ENCODE assay signal across 25 cellular contexts in the genomic region with DNA sequence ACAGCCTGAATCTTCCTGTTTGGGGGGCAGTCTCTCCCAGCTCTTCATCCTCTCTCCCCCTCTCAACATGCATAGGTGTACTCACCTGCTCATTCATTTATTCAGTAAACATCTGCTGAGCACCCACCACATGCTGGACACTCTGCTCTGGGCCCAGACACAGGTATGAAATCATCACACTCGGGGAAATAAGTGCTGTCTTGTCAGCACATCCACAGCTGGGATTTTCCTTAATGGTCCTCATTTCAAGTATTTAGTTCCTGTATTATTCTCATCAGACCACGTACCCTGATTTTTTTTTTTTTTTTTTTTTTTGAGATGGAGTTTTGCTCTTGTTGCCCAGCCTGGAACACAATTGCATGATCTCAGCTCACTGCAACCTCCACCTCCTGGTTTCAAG. TPM values are rescaled to one million over a fixed set of nuclear protein-coding genes. Genes with fewer than 3 reads are reported as not detected.
DNase-seq lines count a peak whose midpoint lies in the region; ATAC-seq and TF ChIP-seq lines count a peak whose summit lies in the region.
"Had no signal": no experiment of that assay in that cellular context is flagged by ENCODE, and none has a peak within 500 bp of the region (broad histone marks: within the 10 kb centered on the region; RNA-seq: fewer than 3 reads in every experiment).

No MANE protein-coding gene starts in this region.

- intact Hi-C loops in activated CD4-positive, alpha-beta T cell treated with anti-CD3 and anti-CD28 coated beads for 36 hours (cut with DNase I, micrococcal nuclease): no loop called here
- intact Hi-C loops in CD4-positive, alpha-beta T cell (cut with DNase I, micrococcal nuclease): no loop called here
- intact Hi-C loops in activated CD8-positive, alpha-beta T cell treated with anti-CD3 and anti-CD28 coated beads for 36 hours (cut with micrococcal nuclease): no loop called here
- intact Hi-C loops in CD14-positive monocyte (cut with micrococcal nuclease): no loop called here

- no peaks in the 10 kb centered on the region for H3K27me3 ChIP-seq in CD4-positive, alpha-beta T cell (ENCODE audit: control insufficient read depth, insufficient read depth, low read length)
- H3K27me3 ChIP-seq: BLaER1, body of pancreas, esophagus muscularis mucosa, gastroesophageal sphincter, upper lobe of right lung had no signal

- no peaks in the 10 kb centered on the region for H3K27me3 Mint-ChIP-seq in activated CD4-positive, alpha-beta T cell treated with anti-CD3 and anti-CD28 coated beads for 36 hours
- H3K27me3 Mint-ChIP-seq in CD4-positive, alpha-beta T cell: no peaks in the 10 kb centered on the region
- no peaks in the 10 kb centered on the region for H3K27me3 Mint-ChIP-seq in activated CD8-positive, alpha-beta T cell treated with anti-CD3 and anti-CD28 coated beads for 36 hours
- no peaks in the 10 kb centered on the region for H3K27me3 Mint-ChIP-seq in natural killer cell treated with Interleukin-12 subunit alpha and Interleukin-12 subunit beta and Interleukin-15 and Interleukin-18, amount 100 ng/mL, for 72 hours
- H3K27me3 Mint-ChIP-seq in CD14-positive monocyte (ENCODE audit: low read depth in 3 of 3): peaks cover 0 to 3% (median 0%) of the 10 kb centered on the region in 3 donors
- H3K27me3 Mint-ChIP-seq: IgD-negative memory B cell; stimulated activated naive CD8-positive, alpha-beta T cell treated with anti-CD3 and anti-CD28 coated beads, Interleukin-15, amount 100 ng/mL, for 72 hours had no signal

- no peak for TF ChIP-seq CTCF in CD4-positive, alpha-beta T cell (IDR thresholded peaks at IDR 0.05)
- TF ChIP-seq CTCF in activated CD8-positive, alpha-beta T cell treated with anti-CD3 and anti-CD28 coated beads for 36 hours (IDR thresholded peaks at IDR 0.05): no peak
- no peak for TF ChIP-seq CTCF in CD14-positive monocyte (IDR thresholded peaks at IDR 0.05)

- peak overlapping the region; percentile 63 for H3K27ac Mint-ChIP-seq in activated CD4-positive, alpha-beta T cell treated with anti-CD3 and anti-CD28 coated beads for 36 hours
- peak overlapping the region; percentile 70 for H3K27ac Mint-ChIP-seq in CD4-positive, alpha-beta T cell
- peak overlapping the region; percentile 55 for H3K27ac Mint-ChIP-seq in activated CD8-positive, alpha-beta T cell treated with anti-CD3 and anti-CD28 coated beads for 36 hours
- peak overlapping the region; percentile 70 to 72 for H3K27ac Mint-ChIP-seq in natural killer cell treated with Interleukin-12 subunit alpha and Interleukin-12 subunit beta and Interleukin-15 and Interleukin-18, amount 100 ng/mL, for 72 hours
- H3K27ac Mint-ChIP-seq in CD14-positive monocyte: no peak overlapping the region

- ATAC-seq in activated CD4-positive, alpha-beta T cell treated with anti-CD3 and anti-CD28 coated beads for 36 hours: no peak
- no peak for ATAC-seq in CD4-positive, alpha-beta T cell (ENCODE audit: poor library complexity)
- no peak for ATAC-seq in activated CD8-positive, alpha-beta T cell treated with anti-CD3 and anti-CD28 coated beads for 36 hours
- no peak for ATAC-seq in natural killer cell treated with Interleukin-12 subunit alpha and Interleukin-12 subunit beta and Interleukin-15 and Interleukin-18, amount 100 ng/mL, for 72 hours
- ATAC-seq: activated T-cell treated with anti-CD3 and anti-CD28 coated beads, Interleukin-2, amount 50 U/mL, for 72 hours; gastroesophageal sphincter; stimulated activated naive CD8-positive, alpha-beta T cell treated with anti-CD3 and anti-CD28 coated beads, Interleukin-15, amount 100 ng/mL, for 72 hours had no signal

- H3K27ac ChIP-seq in CD4-positive, alpha-beta T cell (ENCODE audit: low read depth, low read length): no peak overlapping the region
- H3K27ac ChIP-seq: BLaER1, esophagus muscularis mucosa, gastroesophageal sphincter, upper lobe of right lung had no signal

- peaks cover 29% of the 10 kb centered on the region for H3K4me1 Mint-ChIP-seq in activated CD4-positive, alpha-beta T cell treated with anti-CD3 and anti-CD28 coated beads for 36 hours
- peaks cover 63% of the 10 kb centered on the region for H3K4me1 Mint-ChIP-seq in CD4-positive, alpha-beta T cell (ENCODE audit: low read depth)
- peaks cover 37% of the 10 kb centered on the region for H3K4me1 Mint-ChIP-seq in activated CD8-positive, alpha-beta T cell treated with anti-CD3 and anti-CD28 coated beads for 36 hours (ENCODE audit: low read depth)
- peaks cover 43 to 51% of the 10 kb centered on the region in 2 donors for H3K4me1 Mint-ChIP-seq in natural killer cell treated with Interleukin-12 subunit alpha and Interleukin-12 subunit beta and Interleukin-15 and Interleukin-18, amount 100 ng/mL, for 72 hours (ENCODE audit: low read depth in 2 of 2)
- peaks cover 13% of the 10 kb centered on the region for H3K4me1 Mint-ChIP-seq in CD14-positive monocyte

- H3K4me3 Mint-ChIP-seq in activated CD4-positive, alpha-beta T cell treated with anti-CD3 and anti-CD28 coated beads for 36 hours: no peak overlapping the region
- no peak overlapping the region for H3K4me3 Mint-ChIP-seq in CD4-positive, alpha-beta T cell
- no peak overlapping the region for H3K4me3 Mint-ChIP-seq in activated CD8-positive, alpha-beta T cell treated with anti-CD3 and anti-CD28 coated beads for 36 hours
- H3K4me3 Mint-ChIP-seq in natural killer cell treated with Interleukin-12 subunit alpha and Interleukin-12 subunit beta and Interleukin-15 and Interleukin-18, amount 100 ng/mL, for 72 hours: no peak overlapping the region
- H3K4me3 Mint-ChIP-seq in CD14-positive monocyte: no peak overlapping the region
- H3K4me3 Mint-ChIP-seq: activated T-cell treated with anti-CD3 and anti-CD28 coated beads, Interleukin-2, amount 50 U/mL, for 72 hours; IgD-negative memory B cell; stimulated activated naive CD8-positive, alpha-beta T cell treated with anti-CD3 and anti-CD28 coated beads, Interleukin-15, amount 100 ng/mL, for 72 hours had no signal

- CTCF ChIA-PET in activated CD4-positive, alpha-beta T cell treated with anti-CD3 and anti-CD28 coated beads for 36 hours (lab: Charles Lee): interaction anchor here (1.1 kb wide), 1 partner anchor 16 kb away, joined by 3 read pairs; no protein-coding TSS in a partner anchor
- CTCF ChIA-PET in CD4-positive, alpha-beta T cell (lab: Charles Lee): interaction anchor here (0.7 to 3.0 kb wide), 2 partner anchors 12 to 20 kb away, joined by 3 to 8 read pairs; partner anchors contain the start of gene RAB5IF
- CTCF ChIA-PET in activated CD8-positive, alpha-beta T cell treated with anti-CD3 and anti-CD28 coated beads for 36 hours (lab: Charles Lee): interaction anchor here (1.2 to 2.6 kb wide), 4 partner anchors 11 to 19 kb away, joined by 3 to 7 read pairs (median 5); partner anchors contain the start of gene RAB5IF

- no peak for DNase-seq in activated CD4-positive, alpha-beta T cell treated with anti-CD3 and anti-CD28 coated beads for 36 hours
- no peak for DNase-seq in activated CD4-positive, alpha-beta T cell treated with anti-CD3 and anti-CD28 coated beads for 1 hour
- DNase-seq in CD4-positive, alpha-beta T cell: no peak
- no peak for DNase-seq in activated CD8-positive, alpha-beta T cell treated with anti-CD3 and anti-CD28 coated beads for 36 hours
- no peak for DNase-seq in natural killer cell treated with Interleukin-12 subunit alpha and Interleukin-12 subunit beta and Interleukin-15 and Interleukin-18, amount 100 ng/mL, for 72 hours (ENCODE audit: low spot score)
- DNase-seq in NCI-H2107 (lab: John Stamatoyannopoulos, UW) (no peak), CD14-positive monocyte (ENCODE audit: low spot score) (no peak), A172 (ENCODE audit: low spot score) (no peak)
- DNase-seq: activated T-cell treated with anti-CD3 and anti-CD28 coated beads, Interleukin-2, amount 50 U/mL, for 72 hours; effector memory CD4-positive, alpha-beta T cell; NCI-H1105; NCI-H2081; NCI-H446; occipital lobe; stimulated activated CD4-positive, alpha-beta T cell treated with anti-CD3 and anti-CD28 coated beads, Interleukin-12 subunit alpha, Interleukin-12 subunit beta, amount 100 ng/mL, for 4 hours; stimulated activated CD4-positive, alpha-beta T cell treated with anti-CD3 and anti-CD28 coated beads, Interleukin-4, amount 100 ng/mL, for 4 hours; stimulated activated naive CD8-positive, alpha-beta T cell treated with anti-CD3 and anti-CD28 coated beads, Interleukin-15, amount 100 ng/mL, for 72 hours; upper lobe of right lung had no signal

- H3K9me3 Mint-ChIP-seq in activated CD4-positive, alpha-beta T cell treated with anti-CD3 and anti-CD28 coated beads for 36 hours (ENCODE audit: low read depth): no peaks in the 10 kb centered on the region
- no peaks in the 10 kb centered on the region for H3K9me3 Mint-ChIP-seq in CD4-positive, alpha-beta T cell
- no peaks in the 10 kb centered on the region for H3K9me3 Mint-ChIP-seq in activated CD8-positive, alpha-beta T cell treated with anti-CD3 and anti-CD28 coated beads for 36 hours
- H3K9me3 Mint-ChIP-seq in natural killer cell treated with Interleukin-12 subunit alpha and Interleukin-12 subunit beta and Interleukin-15 and Interleukin-18, amount 100 ng/mL, for 72 hours: no peaks in the 10 kb centered on the region
- H3K9me3 Mint-ChIP-seq in CD14-positive monocyte: no peaks in the 10 kb centered on the region
- H3K9me3 Mint-ChIP-seq: activated T-cell treated with anti-CD3 and anti-CD28 coated beads, Interleukin-2, amount 50 U/mL, for 72 hours; IgD-negative memory B cell; stimulated activated naive CD8-positive, alpha-beta T cell treated with anti-CD3 and anti-CD28 coated beads, Interleukin-15, amount 100 ng/mL, for 72 hours had no signal

- POLR2A ChIA-PET in activated CD4-positive, alpha-beta T cell treated with anti-CD3 and anti-CD28 coated beads for 36 hours (lab: Charles Lee): interaction anchor here (1.3 kb wide), 1 partner anchor 19 kb away, joined by 3 read pairs; the partner anchor contains the start of gene RAB5IF
- POLR2A ChIA-PET in CD4-positive, alpha-beta T cell (lab: Charles Lee): interaction anchor here (1.1 kb wide), 1 partner anchor 18 kb away, joined by 4 read pairs; no protein-coding TSS in a partner anchor
- POLR2A ChIA-PET in activated CD8-positive, alpha-beta T cell treated with anti-CD3 and anti-CD28 coated beads for 36 hours (lab: Charles Lee): interaction anchor here (0.7 to 1.3 kb wide), 3 partner anchors 19 to 113 kb away, joined by 3 read pairs; partner anchors contain the start of gene RAB5IF

- H3K36me3 Mint-ChIP-seq in activated CD4-positive, alpha-beta T cell treated with anti-CD3 and anti-CD28 coated beads for 36 hours (ENCODE audit: low read depth): peaks cover 43% of the 10 kb centered on the region
- H3K36me3 Mint-ChIP-seq in CD4-positive, alpha-beta T cell (ENCODE audit: low read depth): peaks cover 77% of the 10 kb centered on the region
- peaks cover 52% of the 10 kb centered on the region for H3K36me3 Mint-ChIP-seq in activated CD8-positive, alpha-beta T cell treated with anti-CD3 and anti-CD28 coated beads for 36 hours (ENCODE audit: low read depth)
- H3K36me3 Mint-ChIP-seq in natural killer cell treated with Interleukin-12 subunit alpha and Interleukin-12 subunit beta and Interleukin-15 and Interleukin-18, amount 100 ng/mL, for 72 hours: peaks cover 14% of the 10 kb centered on the region
- peaks cover 0 to 5% of the 10 kb centered on the region in 2 donors for H3K36me3 Mint-ChIP-seq in CD14-positive monocyte

- no peaks in the 10 kb centered on the region for H3K9me3 ChIP-seq in CD4-positive, alpha-beta T cell (ENCODE audit: control insufficient read depth, low read length)
- H3K9me3 ChIP-seq: BLaER1, body of pancreas, esophagus muscularis mucosa, gastroesophageal sphincter, HAP-1, upper lobe of right lung had no signal

RNA-seq across cellular contexts. Expression of gene RAB5IF, which starts 19.3 kb away (rescaled TPM):
- total RNA-seq in activated CD4-positive, alpha-beta T cell treated with anti-CD3 and anti-CD28 coated beads for 36 hours: 10 to 100 TPM; 71.7 to 90.2 TPM
- total RNA-seq in CD4-positive, alpha-beta T cell: 10 to 100 TPM; 62.6 to 74.8 TPM
- total RNA-seq in activated CD8-positive, alpha-beta T cell treated with anti-CD3 and anti-CD28 coated beads for 36 hours: 10 to 100 TPM; 74.5 to 77.1 TPM
- total RNA-seq in natural killer cell treated with Interleukin-12 subunit alpha and Interleukin-12 subunit beta and Interleukin-15 and Interleukin-18, amount 100 ng/mL, for 72 hours: 100 to 1,000 TPM; 209 to 243 TPM
- 100 to 1,000 TPM; 757 to 790 TPM for polyA plus RNA-seq in CD14-positive monocyte
- 338 and 339 TPM in 2 replicates for total RNA-seq in A172 (2014; rRNA removed; shearing (Covaris generic))

RNA-seq across cellular contexts. Expression of gene SLA2, which starts 21.1 kb away (rescaled TPM):
- total RNA-seq in activated CD4-positive, alpha-beta T cell treated with anti-CD3 and anti-CD28 coated beads for 36 hours: 10 to 100 TPM; 48.7 to 52.6 TPM
- total RNA-seq in CD4-positive, alpha-beta T cell: 10 to 100 TPM; 19.9 to 21.3 TPM
- 10 to 100 TPM; 51.5 to 53.5 TPM for total RNA-seq in activated CD8-positive, alpha-beta T cell treated with anti-CD3 and anti-CD28 coated beads for 36 hours
- total RNA-seq in natural killer cell treated with Interleukin-12 subunit alpha and Interleukin-12 subunit beta and Interleukin-15 and Interleukin-18, amount 100 ng/mL, for 72 hours: 10 to 100 TPM; 13.6 to 18.9 TPM
- under 1 TPM; 0.16 to 0.17 TPM for polyA plus RNA-seq in CD14-positive monocyte
- 0.17 TPM in 1 of 2 replicates, not detected in the other for total RNA-seq in A172 (2014; rRNA removed; shearing (Covaris generic))
- total RNA-seq: lung microvascular endothelial cell, occipital lobe had no signal

RNA-seq across cellular contexts. Expression of gene TGIF2, which starts 51.5 kb away (rescaled TPM):
- total RNA-seq in activated CD4-positive, alpha-beta T cell treated with anti-CD3 and anti-CD28 coated beads for 36 hours: 10 to 100 TPM; 44.9 to 48.7 TPM
- total RNA-seq in CD4-positive, alpha-beta T cell: 10 to 100 TPM; 29.2 to 34.5 TPM
- total RNA-seq in activated CD8-positive, alpha-beta T cell treated with anti-CD3 and anti-CD28 coated beads for 36 hours: 10 to 100 TPM; 55.3 to 56.8 TPM
- 10 to 100 TPM; 23.2 to 38.5 TPM for total RNA-seq in natural killer cell treated with Interleukin-12 subunit alpha and Interleukin-12 subunit beta and Interleukin-15 and Interleukin-18, amount 100 ng/mL, for 72 hours
- 10 to 100 TPM; 11.0 to 12.2 TPM for polyA plus RNA-seq in CD14-positive monocyte
- 23.7 and 32.6 TPM in 2 replicates for total RNA-seq in A172 (2014; rRNA removed; shearing (Covaris generic))

Comparison
In these comparisons a context has a peak if more than half of its experiments do, and no peak if none do; other contexts are left out.
1. H3K27ac Mint-ChIP-seq: peak in activated CD4-positive, alpha-beta T cell treated with anti-CD3 and anti-CD28 coated beads for 36 hours (single experiment), CD4-positive, alpha-beta T cell (single experiment), activated CD8-positive, alpha-beta T cell treated with anti-CD3 and anti-CD28 coated beads for 36 hours (single experiment) and natural killer cell treated with Interleukin-12 subunit alpha and Interleukin-12 subunit beta and Interleukin-15 and Interleukin-18, amount 100 ng/mL, for 72 hours (2 of 2); none in CD14-positive monocyte (0 of 7).
2. RNA of gene SLA2, which starts 21.1 kb away (total RNA-seq): 51.5 to 53.5 TPM in activated CD8-positive, alpha-beta T cell treated with anti-CD3 and anti-CD28 coated beads for 36 hours, 48.7 to 52.6 TPM in activated CD4-positive, alpha-beta T cell treated with anti-CD3 and anti-CD28 coated beads for 36 hours, 19.9 to 21.3 TPM in CD4-positive, alpha-beta T cell and 13.6 to 18.9 TPM in natural killer cell treated with Interleukin-12 subunit alpha and Interleukin-12 subunit beta and Interleukin-15 and Interleukin-18, amount 100 ng/mL, for 72 hours; 0.17 TPM in A172; every median in the first group is over 10 times any median in the second.